ENCODE assay signal across 2 cellular contexts in genomic region chrX:153371256-153371655, GRCh38.
A peak's percentile ranks its signal among the peaks of the same experiment; 100 is the strongest.
TF ChIP-seq lines count a peak whose summit lies in the region.

No MANE protein-coding gene starts in this region.

TF ChIP-seq in liver, 16 proteins besides CTCF, POLR2A, EP300 and RAD21:
- TF ChIP-seq SP1 (IDR thresholded peaks at IDR 0.05) (no peak), TAF1 (conservative IDR thresholded peaks at IDR 0.05) (no peak), NR2F2 (IDR thresholded peaks at IDR 0.05) (peak; percentile 35)

TF ChIP-seq in HepG2, 621 proteins besides CTCF, POLR2A, EP300 and RAD21:
- TF ChIP-seq THRA (CRISPR knock-in tag; IDR thresholded peaks at IDR 0.05; ENCODE audit: borderline replicate concordance) (no peak), RFX5 (IDR thresholded peaks at IDR 0.05; ENCODE audit: low read depth, low read length) (no peak), ZNF484 (CRISPR knock-in tag; IDR thresholded peaks at IDR 0.05; ENCODE audit: borderline replicate concordance, low read depth) (no peak), ZNF766 (CRISPR knock-in tag; IDR thresholded peaks at IDR 0.05; ENCODE audit: borderline replicate concordance) (no peak), MTERF4 (CRISPR knock-in tag; IDR thresholded peaks at IDR 0.05) (no peak), ELF1 (CRISPR knock-in tag; IDR thresholded peaks at IDR 0.05) (no peak), NFE2 (CRISPR knock-in tag; IDR thresholded peaks at IDR 0.05) (no peak), THAP11 (CRISPR knock-in tag; IDR thresholded peaks at IDR 0.05) (no peak), HNRNPK (IDR thresholded peaks at IDR 0.05; ENCODE audit: low read depth, low read length, poor library complexity, severe bottlenecking) (no peak), ZNF263 (CRISPR knock-in tag; IDR thresholded peaks at IDR 0.05) (no peak), ZNF704 (CRISPR knock-in tag; IDR thresholded peaks at IDR 0.05; ENCODE audit: borderline replicate concordance) (no peak)
